2 cellular contexts compared by ENCODE assay signal in genomic region chr12:38775-39174, GRCh38. TPM values are rescaled to one million over a fixed set of nuclear protein-coding genes. Genes with fewer than 3 reads are reported as not detected.
"Had no signal": no experiment of that assay in that cellular context is flagged by ENCODE, and none has a peak within 500 bp of the region (broad histone marks: within the 10 kb centered on the region; RNA-seq: fewer than 3 reads in every experiment).

No MANE protein-coding gene starts in this region.

RNA-seq across cellular contexts. Expression of gene IQSEC3, which starts 27.8 kb away (rescaled TPM):
- total RNA-seq: myocyte had no signal
- polyA plus RNA-seq: keratinocyte had no signal
